ENCODE assay signal across 19 cellular contexts in the genomic region with DNA sequence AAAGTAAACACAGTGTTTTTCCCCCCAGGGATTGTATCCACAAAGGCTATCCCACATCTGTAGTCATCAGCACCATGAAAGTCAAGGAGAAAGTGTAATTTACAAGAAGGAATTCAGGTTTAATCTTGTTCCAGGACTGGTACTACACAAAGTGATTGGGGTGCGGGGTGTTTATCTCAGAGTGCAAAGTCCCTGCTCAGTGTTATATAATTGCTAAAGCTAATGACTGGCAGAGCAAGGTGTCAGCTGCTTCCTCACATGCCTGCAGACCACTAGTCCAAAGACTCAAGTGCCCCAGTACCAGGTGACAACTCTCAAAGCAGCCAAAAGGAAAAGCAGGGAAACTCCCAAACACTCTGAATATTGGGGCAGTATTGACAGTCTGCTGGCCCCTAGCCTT. TPM values are rescaled to one million over a fixed set of nuclear protein-coding genes. Genes with fewer than 3 reads are reported as not detected.
DNase-seq lines count a peak whose midpoint lies in the region; ATAC-seq and TF ChIP-seq lines count a peak whose summit lies in the region.
"Had no signal": no experiment of that assay in that cellular context is flagged by ENCODE, and none has a peak within 500 bp of the region (broad histone marks: within the 10 kb centered on the region; RNA-seq: fewer than 3 reads in every experiment).

No MANE protein-coding gene starts in this region.

- H3K27me3 ChIP-seq in hepatocyte (no peaks in the 10 kb centered on the region), thyroid gland (no peaks in the 10 kb centered on the region)

- H3K36me3 ChIP-seq in hepatocyte (replicated peaks; ENCODE audit: insufficient read depth, low read depth) (no peaks in the 10 kb centered on the region), mucosa of descending colon (ENCODE audit: low read depth) (no peaks in the 10 kb centered on the region), thyroid gland (no peaks in the 10 kb centered on the region)
- H3K36me3 ChIP-seq: HAP-1 had no signal

- H3K27ac ChIP-seq in hepatocyte (peak overlapping the region; percentile 84), thyroid gland (no peak overlapping the region)

- WGBS in hepatocyte (ENCODE audit: low lambda C conversion rate, missing lambda C conversion rate): 57% methylated on average over 1 of the region's 1 CpG
- WGBS in thyroid gland, 2 donors: 72 to 76% methylated on average over 1 of the region's 1 CpG

- TF ChIP-seq CTCF in hepatocyte (IDR thresholded peaks at IDR 0.05; ENCODE audit: poor library complexity) (no peak), mucosa of descending colon (IDR thresholded peaks at IDR 0.05) (no peak), neural crest cell (conservative IDR thresholded peaks at IDR 0.05) (no peak), thyroid gland (IDR thresholded peaks at IDR 0.05) (no peak)

- no peak overlapping the region for H3K4me2 ChIP-seq in hepatocyte

- no peaks in the 10 kb centered on the region for H3K79me2 ChIP-seq in hepatocyte

- DNase-seq in hepatocyte (ENCODE audit: low spot score) (peak; percentile 64), mucosa of descending colon (peak in 1 of 3 donors; percentile 3), neural crest cell (ENCODE audit: low read depth, low spot score) (no peak), thyroid gland (peak; percentile 12 to 16), glomerular visceral epithelial cell (ENCODE audit: extremely low spot score) (no peak), CD1c-positive myeloid dendritic cell (ENCODE audit: extremely low spot score) (no peak)
- DNase-seq: C1 segment of cervical spinal cord; Caco-2; CD4-positive, CD25-positive, alpha-beta regulatory T cell; CD8-positive, alpha-beta T cell; DMS153; DND-41; GOT3; HFFc6 had no signal

- no peaks in the 10 kb centered on the region for H3K9me3 ChIP-seq in hepatocyte (ENCODE audit: low read depth)
- no peaks in the 10 kb centered on the region for H3K9me3 ChIP-seq in mucosa of descending colon
- H3K9me3 ChIP-seq in thyroid gland: no peaks in the 10 kb centered on the region
- H3K9me3 ChIP-seq: Caco-2, HAP-1 had no signal

- H2AFZ ChIP-seq in hepatocyte: no peak overlapping the region

- peaks cover 8% of the 10 kb centered on the region for H3K9me3 Mint-ChIP-seq in neural crest cell
- H3K9me3 Mint-ChIP-seq: CD8-positive, alpha-beta T cell; HFFc6 had no signal

- H3K9me2 ChIP-seq in hepatocyte (replicated peaks; ENCODE audit: insufficient read depth): no peaks in the 10 kb centered on the region

- ATAC-seq in mucosa of descending colon (peak; percentile 39), HG03460 (IDR thresholded peaks at IDR 0.05; ENCODE audit: unreplicated experiment) (no peak)
- ATAC-seq: CD8-positive, alpha-beta T cell had no signal

- no peak overlapping the region for H3K4me3 Mint-ChIP-seq in neural crest cell
- H3K4me3 Mint-ChIP-seq: CD4-positive, CD25-positive, alpha-beta regulatory T cell; CD8-positive, alpha-beta T cell; HFFc6 had no signal

- peaks cover 8% of the 10 kb centered on the region for H3K4me1 Mint-ChIP-seq in neural crest cell
- H3K4me1 Mint-ChIP-seq: CD4-positive, CD25-positive, alpha-beta regulatory T cell had no signal

- H3K27ac Mint-ChIP-seq in neural crest cell (ENCODE audit: unreplicated experiment): peak overlapping the region; percentile 23
- H3K27ac Mint-ChIP-seq: CD4-positive, CD25-positive, alpha-beta regulatory T cell; CD8-positive, alpha-beta T cell; HFFc6 had no signal

- no peaks in the 10 kb centered on the region for H3K27me3 Mint-ChIP-seq in neural crest cell (ENCODE audit: low read depth)

- H3K4me1 ChIP-seq in hepatocyte (ENCODE audit: insufficient read depth) (peaks cover 7% of the 10 kb centered on the region), mucosa of descending colon (ENCODE audit: low read depth) (no peaks in the 10 kb centered on the region), thyroid gland (no peaks in the 10 kb centered on the region)
- H3K4me1 ChIP-seq: Caco-2, HAP-1 had no signal

- TF ChIP-seq POLR2A in thyroid gland (IDR thresholded peaks at IDR 0.05): no peak

- H3K4me3 ChIP-seq in hepatocyte (no peak overlapping the region), mucosa of descending colon (no peak overlapping the region), thyroid gland (replicated peaks in 1 of 3) (no peak overlapping the region)
- H3K4me3 ChIP-seq: HAP-1 had no signal

- H4K20me1 ChIP-seq in hepatocyte (ENCODE audit: insufficient read depth, poor library complexity, severe bottlenecking): no peaks in the 10 kb centered on the region

- no peaks in the 10 kb centered on the region for H3K36me3 Mint-ChIP-seq in neural crest cell (ENCODE audit: low read depth)
- H3K36me3 Mint-ChIP-seq: CD4-positive, CD25-positive, alpha-beta regulatory T cell; CD8-positive, alpha-beta T cell had no signal

- intact Hi-C loops in mucosa of descending colon (cut with DNase I, micrococcal nuclease): no loop called here
- intact Hi-C loops in thyroid gland (cut with DNase I): no loop called here

RNA-seq across cellular contexts. Expression of a gene that starts 40.4 kb away (rescaled TPM):
- total RNA-seq in hepatocyte: 15.7 and 16.5 TPM in 2 replicates
- polyA plus RNA-seq in hepatocyte: 32.8 and 33.5 TPM in 2 replicates
- 10 to 100 TPM; 17.9 to 31.6 (median 20.1) TPM for total RNA-seq in mucosa of descending colon
- 35.4 and 36.0 TPM in 2 replicates for total RNA-seq in neural crest cell
- total RNA-seq in thyroid gland: 10 to 100 TPM in 2 of 4 donors, 1 to 10 TPM in 2; 6.6 to 13.3 (median 10.7) TPM

RNA-seq across cellular contexts. Expression of a gene that starts 52.1 kb away (rescaled TPM):
- total RNA-seq in hepatocyte (not detected in 2 replicates), mucosa of descending colon (not detected), neural crest cell (not detected in 2 replicates), thyroid gland (not detected)
- not detected in 2 replicates for polyA plus RNA-seq in hepatocyte
- total RNA-seq: A172; A673; Caco-2; CD4-positive, CD25-positive, alpha-beta regulatory T cell; CD8-positive, alpha-beta T cell; HFFc6 had no signal
- polyA plus RNA-seq: BJ; CD4-positive, CD25-positive, alpha-beta regulatory T cell had no signal

Comparison
In these comparisons a context has a peak if more than half of its experiments do, and no peak if none do; other contexts are left out.
1. DNase-seq: peak in hepatocyte (single experiment) and thyroid gland (2 of 2); none in neural crest cell (single experiment), glomerular visceral epithelial cell (single experiment) and CD1c-positive myeloid dendritic cell (single experiment).